ENCODE assay signal across 9 cellular contexts in genomic region chr22:28917747-28918543, GRCh38. TPM values are rescaled to one million over a fixed set of nuclear protein-coding genes. Genes with fewer than 3 reads are reported as not detected.
DNase-seq lines count a peak whose midpoint lies in the region; ATAC-seq and TF ChIP-seq lines count a peak whose summit lies in the region.
"Had no signal": no experiment of that assay in that cellular context is flagged by ENCODE, and none has a peak within 500 bp of the region (broad histone marks: within the 10 kb centered on the region; RNA-seq: fewer than 3 reads in every experiment).

No MANE protein-coding gene starts in this region.

- no peak for TF ChIP-seq POLR2A in gastrocnemius medialis (IDR thresholded peaks at IDR 0.05)

- H3K27ac ChIP-seq in HEK293 (ENCODE audit: extremely low read depth, low read depth, low read length) (no peak overlapping the region; the same call in none of the 2 replicates), Panc1 (ENCODE audit: low read length) (no peak overlapping the region; the same call in 1 of the 2 replicates), heart right ventricle (peak overlapping the region; percentile 66 to 90 (median 82)), gastrocnemius medialis (peak overlapping the region; percentile 60 to 82 (median 74))

- intact Hi-C loops in Panc1 (cut with micrococcal nuclease; ENCODE audit: unreplicated experiment): no loop called here
- intact Hi-C loops in heart right ventricle (cut with DNase I): loop anchor here in 2 of 10 donors (2.0 to 5.0 kb wide), 2 partner anchors 113 to 114 kb away; no protein-coding TSS in a partner anchor
- intact Hi-C loops in gastrocnemius medialis (cut with DNase I; ENCODE audit: low total_unique reads): no loop called here

- H3K4me3 ChIP-seq in HEK293 (ENCODE audit: low read depth, low read length) (no peak overlapping the region), Panc1 (ENCODE audit: low read depth in 2 of 2, low read length in 2 of 2) (no peak overlapping the region), heart right ventricle (no peak overlapping the region), gastrocnemius medialis (peak overlapping the region in 2 of 4 donors; percentile 6 to 21)
- H3K4me3 ChIP-seq: Peyer's patch had no signal

- H3K27me3 ChIP-seq in Panc1 (ENCODE audit: control insufficient read depth, insufficient read depth, low read length): no peaks in the 10 kb centered on the region
- no peaks in the 10 kb centered on the region for H3K27me3 ChIP-seq in heart right ventricle
- no peaks in the 10 kb centered on the region for H3K27me3 ChIP-seq in gastrocnemius medialis
- H3K27me3 ChIP-seq: Peyer's patch had no signal

- in situ Hi-C loops in Panc1 (cut with HindIII; ENCODE audit: low pct_unique_long_range_greater_than_20kb, low sequenced_read_pairs): no loop called here
- in situ Hi-C loops in gastrocnemius medialis (cut with MboI; ENCODE audit: low sequenced_read_pairs in 4 of 4): no loop called here

- CTCF ChIA-PET in HEK293 (lab: Yijun Ruan, JAX) (interaction anchor here (0.6 to 2.6 kb wide), 9 partner anchors 9 to 123 kb away, joined by 3 to 10 read pairs (median 4); no protein-coding TSS in a partner anchor), Panc1 (lab: Charles Lee) (no interaction called here)

- no peak overlapping the region for H3K27ac Mint-ChIP-seq in activated naive CD4-positive, alpha-beta T cell treated with anti-CD3 and anti-CD28 coated beads, Interleukin-2, amount 50 U/mL, for 72 hours

- no TSS peak for BruUV-seq in Panc1 (replicated peaks; lab: Mats Ljungman, UMichigan)

- POLR2A ChIA-PET in HEK293 (lab: Yijun Ruan, JAX) (interaction anchor here (1.5 to 1.9 kb wide), 2 partner anchors 9 to 35 kb away, joined by 4 to 6 read pairs; partner anchors contain the start of gene ZNRF3), Panc1 (lab: Charles Lee) (no interaction called here)

- DNase-seq in Panc1 (ENCODE audit: low read depth, low spot score) (no peak), heart right ventricle (peak; percentile 30 to 34), gastrocnemius medialis (no peak), KG1 (lab: John Stamatoyannopoulos, UW) (no peak)
- DNase-seq in activated CD4-positive, CD25-positive, alpha-beta regulatory T cell (lab: John Stamatoyannopoulos, UW): no peak
- no peak for DNase-seq in activated naive CD4-positive, alpha-beta T cell treated with anti-CD3 and anti-CD28 coated beads, Interleukin-2, amount 50 U/mL, for 72 hours (ENCODE audit: low spot score in 2 of 2)

- no peaks in the 10 kb centered on the region for H3K9me3 ChIP-seq in HEK293 (ENCODE audit: control insufficient read depth, insufficient read depth, low read depth, low read length)
- no peaks in the 10 kb centered on the region for H3K9me3 ChIP-seq in Panc1 (ENCODE audit: control insufficient read depth, insufficient read depth, low read depth, low read length)
- no peaks in the 10 kb centered on the region for H3K9me3 ChIP-seq in heart right ventricle
- H3K9me3 ChIP-seq in gastrocnemius medialis: no peaks in the 10 kb centered on the region
- H3K9me3 ChIP-seq: Peyer's patch had no signal

- H3K4me1 ChIP-seq in HEK293 (ENCODE audit: control insufficient read depth, insufficient read depth, low read length) (peaks cover 21% of the 10 kb centered on the region), Panc1 (ENCODE audit: control insufficient read depth, insufficient read depth, low read length) (peaks cover 3% of the 10 kb centered on the region; the same call in 1 of the 2 replicates), heart right ventricle (peaks cover 4 to 36% (median 18%) of the 10 kb centered on the region in 9 donors), gastrocnemius medialis (peaks cover 45 to 47% of the 10 kb centered on the region in 2 donors)

- TF ChIP-seq CTCF in HEK293 (tag by site-specific recombination; IDR thresholded peaks at IDR 0.05): no peak
- TF ChIP-seq CTCF in Panc1 (IDR thresholded peaks at IDR 0.05): no peak
- peak in 1 of 9 donors; percentile 5 for TF ChIP-seq CTCF in heart right ventricle (IDR thresholded peaks at IDR 0.05)
- TF ChIP-seq CTCF in gastrocnemius medialis (IDR thresholded peaks at IDR 0.05 in 4 of 5, conservative IDR thresholded peaks at IDR 0.05 in 1 of 5): no peak

- H3K9me3 Mint-ChIP-seq in activated naive CD4-positive, alpha-beta T cell treated with anti-CD3 and anti-CD28 coated beads, Interleukin-2, amount 50 U/mL, for 72 hours: no peaks in the 10 kb centered on the region

- ATAC-seq in Panc1: peak; percentile 53; the same call in 1 of the 2 replicates
- ATAC-seq in heart right ventricle: peak; percentile 83 to 92 (median 86)
- ATAC-seq in gastrocnemius medialis: peak; percentile 59 to 73
- ATAC-seq in activated naive CD4-positive, alpha-beta T cell treated with anti-CD3 and anti-CD28 coated beads, Interleukin-2, amount 50 U/mL, for 72 hours: no peak
- ATAC-seq in HG02840 (IDR thresholded peaks at IDR 0.05; ENCODE audit: low FRiP score, unreplicated experiment): no peak

- 37 to 38% methylated on average over 12 of the region's 12 CpGs for WGBS in heart right ventricle, 2 donors

- H3K36me3 ChIP-seq in HEK293 (ENCODE audit: control insufficient read depth in 2 of 2, insufficient read depth in 1 of 2, low read length in 2 of 2) (no peaks in the 10 kb centered on the region), Panc1 (ENCODE audit: control insufficient read depth, insufficient read depth, low read length) (no peaks in the 10 kb centered on the region), heart right ventricle (no peaks in the 10 kb centered on the region), gastrocnemius medialis (no peaks in the 10 kb centered on the region)
- H3K36me3 ChIP-seq: Peyer's patch had no signal

- H3K36me3 Mint-ChIP-seq in activated naive CD4-positive, alpha-beta T cell treated with anti-CD3 and anti-CD28 coated beads, Interleukin-2, amount 50 U/mL, for 72 hours: peaks cover 0 to 5% of the 10 kb centered on the region in 2 donors

TF ChIP-seq in HEK293, 187 proteins besides CTCF, POLR2A, EP300 and RAD21 (continues in another document):
- TF ChIP-seq ZNF660 (tag by site-specific recombination; IDR thresholded peaks at IDR 0.05): no peak
- no peak for TF ChIP-seq ZNF521 (tag by site-specific recombination; IDR thresholded peaks at IDR 0.05)
- TF ChIP-seq ZNF133 (tag by site-specific recombination; IDR thresholded peaks at IDR 0.05): no peak
- TF ChIP-seq ZNF341 (tag by site-specific recombination; IDR thresholded peaks at IDR 0.05; ENCODE audit: low read depth): peak; percentile 92
- peak; percentile 36; the same call in 1 of the 2 replicates for TF ChIP-seq ZSCAN30 (tag by site-specific recombination; IDR thresholded peaks at IDR 0.05)
- TF ChIP-seq ZNF426 (tag by site-specific recombination; IDR thresholded peaks at IDR 0.05): no peak
- TF ChIP-seq ZBTB8A (tag by site-specific recombination; IDR thresholded peaks at IDR 0.05): peak; percentile 41; the same call in 1 of the 2 replicates
- TF ChIP-seq ZNF449 (tag by site-specific recombination; IDR thresholded peaks at IDR 0.05): 0 out of 2 replicates have a peak, but pooled peaks have one; percentile 21
- TF ChIP-seq ZNF266 (tag by site-specific recombination; IDR thresholded peaks at IDR 0.05; ENCODE audit: low read depth): no peak
- TF ChIP-seq ZNF580 (tag by site-specific recombination; IDR thresholded peaks at IDR 0.05): no peak
- peak; percentile 64 for TF ChIP-seq ZBTB20 (tag by site-specific recombination; IDR thresholded peaks at IDR 0.05)
- 0 out of 2 replicates have a peak, but pooled peaks have one; percentile 29 for TF ChIP-seq PATZ1 (tag by site-specific recombination; IDR thresholded peaks at IDR 0.05)

RNA-seq across cellular contexts. Expression of gene ZNRF3, which starts 34.6 kb away (rescaled TPM):
- 7.3 TPM for total RNA-seq in Panc1 (2021; ENCODE audit: unreplicated experiment)
- 5.3 TPM for polyA plus RNA-seq in Panc1 (2012; ENCODE audit: insufficient read length)
- 1 to 10 TPM; 4.4 to 7.7 (median 6.3) TPM for total RNA-seq in heart right ventricle
- polyA plus RNA-seq in heart right ventricle: 1 to 10 TPM; 1.8 to 2.2 TPM
- 10 to 100 TPM in 3 of 4 donors, 1 to 10 TPM in 1; 7.8 to 19.1 (median 11.1) TPM for total RNA-seq in gastrocnemius medialis
- 1 to 10 TPM in 1 of 2 donors, under 1 TPM in 1; 0.66 to 1.7 TPM for total RNA-seq in activated naive CD4-positive, alpha-beta T cell treated with anti-CD3 and anti-CD28 coated beads, Interleukin-2, amount 50 U/mL, for 72 hours

Comparison
In these comparisons a context has a peak if more than half of its experiments do, and no peak if none do; other contexts are left out.
1. H3K27ac ChIP-seq: peak in heart right ventricle (10 of 10) and gastrocnemius medialis (4 of 4); none in HEK293 (single experiment) and Panc1 (single experiment).
2. ATAC-seq: peak in Panc1 (single experiment), heart right ventricle (8 of 8) and gastrocnemius medialis (2 of 2); none in activated naive CD4-positive, alpha-beta T cell treated with anti-CD3 and anti-CD28 coated beads, Interleukin-2, amount 50 U/mL, for 72 hours (0 of 2) and HG02840 (single experiment).
3. DNase-seq: peak in heart right ventricle (2 of 2); none in Panc1 (single experiment), gastrocnemius medialis (0 of 2), activated CD4-positive, CD25-positive, alpha-beta regulatory T cell (0 of 4), activated naive CD4-positive, alpha-beta T cell treated with anti-CD3 and anti-CD28 coated beads, Interleukin-2, amount 50 U/mL, for 72 hours (0 of 2) and KG1 (single experiment).